Comparison of ENCODE assay signal across 9 cellular contexts in the genomic region with DNA sequence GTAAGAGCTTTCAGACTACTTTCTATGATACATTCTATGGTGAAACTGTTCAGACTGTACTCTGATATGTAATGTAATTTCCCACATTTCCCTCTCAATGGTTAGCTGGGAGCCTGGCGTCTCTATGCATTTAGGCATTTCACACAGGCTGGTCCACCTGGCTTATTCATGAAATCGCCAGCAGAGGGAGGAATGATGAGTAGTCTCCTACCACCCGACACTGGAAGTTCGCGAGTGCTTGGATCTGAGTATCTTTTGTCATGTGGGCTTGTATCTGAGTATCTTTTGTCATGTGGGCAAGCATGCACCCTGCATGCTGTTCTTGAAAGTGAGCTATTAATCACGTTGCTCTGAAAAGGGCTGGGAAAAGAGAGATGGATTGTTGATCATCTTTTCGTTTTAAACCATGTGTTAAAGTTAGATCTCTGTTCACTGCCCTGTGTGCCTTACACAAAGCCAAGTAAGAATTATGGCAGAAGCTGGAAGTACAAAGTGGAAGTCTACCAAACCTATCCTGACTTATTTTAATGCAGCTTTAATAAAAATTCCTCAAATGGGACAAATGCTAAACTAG.
A peak's percentile ranks its signal among the peaks of the same experiment; 100 is the strongest.
DNase-seq lines count a peak whose midpoint lies in the region; ATAC-seq and TF ChIP-seq lines count a peak whose summit lies in the region.
"Had no signal": no experiment of that assay in that cellular context is flagged by ENCODE, and none has a peak within 500 bp of the region (broad histone marks: within the 10 kb centered on the region; RNA-seq: fewer than 3 reads in every experiment).

No MANE protein-coding gene starts in this region.

- H3K4me1 ChIP-seq in SK-N-SH (ENCODE audit: control insufficient read depth in 1 of 2, insufficient read depth in 2 of 2, low read depth in 1 of 2, low read length in 1 of 2) = no peaks in the 10 kb centered on the region
- no peaks in the 10 kb centered on the region for H3K4me1 ChIP-seq in CD4-positive, alpha-beta memory T cell (ENCODE audit: insufficient read depth, low read length)

- no peaks in the 10 kb centered on the region for H3K4me1 Mint-ChIP-seq in CD4-positive, alpha-beta memory T cell

- H3K27me3 ChIP-seq in SK-N-SH (ENCODE audit: insufficient read depth) = peaks cover 16% of the 10 kb centered on the region; the same call in 1 of the 2 replicates
- H3K27me3 ChIP-seq in CD4-positive, alpha-beta memory T cell (ENCODE audit: insufficient read depth, low read length) = no peaks in the 10 kb centered on the region

- intact Hi-C loops in left ventricle myocardium superior (cut with micrococcal nuclease) = no loop called here
- intact Hi-C loops in CD4-positive, alpha-beta memory T cell (cut with micrococcal nuclease) = no loop called here

- no peaks in the 10 kb centered on the region for H3K36me3 Mint-ChIP-seq in CD4-positive, alpha-beta memory T cell
- H3K36me3 Mint-ChIP-seq: memory B cell had no signal

- TF ChIP-seq RAD21 in SK-N-SH (IDR thresholded peaks at IDR 0.05; ENCODE audit: low read length) = peak; percentile 26; the same call in 1 of the 2 replicates

- peak; percentile 50 for ATAC-seq in HG03520 (IDR thresholded peaks at IDR 0.05; ENCODE audit: unreplicated experiment)
- ATAC-seq in left ventricle myocardium superior = peak; percentile 48
- no peak for ATAC-seq in GM18502 (IDR thresholded peaks at IDR 0.05; ENCODE audit: poor library complexity, unreplicated experiment)
- no peak for ATAC-seq in GM18861 (IDR thresholded peaks at IDR 0.05; ENCODE audit: unreplicated experiment)

- no peak overlapping the region for H3K27ac ChIP-seq in SK-N-SH (ENCODE audit: low read depth in 2 of 2, low read length in 1 of 2)
- no peak overlapping the region for H3K27ac ChIP-seq in CD4-positive, alpha-beta memory T cell (ENCODE audit: low read depth, low read length)

- no peaks in the 10 kb centered on the region for H3F3A ChIP-seq in SK-N-SH (replicated peaks; ENCODE audit: insufficient read depth)

- TF ChIP-seq EP300 in SK-N-SH (IDR thresholded peaks at IDR 0.05; ENCODE audit: borderline replicate concordance in 1 of 2, low read depth in 1 of 2, low read length in 1 of 2) = no peak

- peaks cover 15 to 21% of the 10 kb centered on the region in 2 donors for H3K27me3 Mint-ChIP-seq in CD4-positive, alpha-beta memory T cell

- no peaks in the 10 kb centered on the region for H3K79me2 ChIP-seq in SK-N-SH (ENCODE audit: insufficient read depth)

- H3K9me3 ChIP-seq in SK-N-SH = no peaks in the 10 kb centered on the region
- no peaks in the 10 kb centered on the region for H3K9me3 ChIP-seq in CD4-positive, alpha-beta memory T cell (ENCODE audit: control insufficient read depth in 1 of 2, low read length in 2 of 2)

- H3K9me2 ChIP-seq in SK-N-SH = no peaks in the 10 kb centered on the region

- POLR2A ChIA-PET in SK-N-SH (lab: Yijun Ruan, JAX) = no interaction called here
- POLR2A ChIA-PET in CD4-positive, alpha-beta memory T cell (lab: Charles Lee; ENCODE audit: partially characterized antibody) = no interaction called here

- no peaks in the 10 kb centered on the region for H3K36me3 ChIP-seq in SK-N-SH (replicated peaks in 1 of 2; ENCODE audit: control insufficient read depth in 1 of 2, insufficient read depth in 2 of 2, low read length in 1 of 2)
- H3K36me3 ChIP-seq in CD4-positive, alpha-beta memory T cell (ENCODE audit: insufficient read depth, low read length) = no peaks in the 10 kb centered on the region

- H3K27ac Mint-ChIP-seq in CD4-positive, alpha-beta memory T cell = no peak overlapping the region
- H3K27ac Mint-ChIP-seq: memory B cell had no signal

- no peak overlapping the region for H3K9ac ChIP-seq in SK-N-SH

- CTCF ChIA-PET in SK-N-SH (lab: Yijun Ruan, JAX) = interaction anchor here (0.7 to 2.0 kb wide), 16 partner anchors 9 to 66 kb away, joined by 3 to 8 read pairs (median 3); no protein-coding TSS in a partner anchor
- CTCF ChIA-PET in CD4-positive, alpha-beta memory T cell (lab: Charles Lee; ENCODE audit: partially characterized antibody) = interaction anchor here (1.2 kb wide), 1 partner anchor 22 kb away, joined by 3 read pairs; no protein-coding TSS in a partner anchor

- no peak overlapping the region for H2AFZ ChIP-seq in SK-N-SH (ENCODE audit: low read depth)

- WGBS in SK-N-SH (ENCODE audit: low lambda C conversion rate) = 8% methylated on average over 7 of the region's 7 CpGs

- DNase-seq in Daoy (ENCODE audit: low read depth) = peak; percentile 46
- DNase-seq in SK-N-SH = peak; percentile 26
- peak; percentile 26 for DNase-seq in left ventricle myocardium superior
- no peak for DNase-seq in hippocampal formation (lab: John Stamatoyannopoulos, UW)
- DNase-seq in CD4-positive, alpha-beta memory T cell = no peak

- H4K20me1 ChIP-seq in SK-N-SH (ENCODE audit: insufficient read depth) = no peaks in the 10 kb centered on the region

- TF ChIP-seq CTCF in SK-N-SH (IDR thresholded peaks at IDR 0.05) = peak; percentile 66

- H3K4me2 ChIP-seq in SK-N-SH = no peak overlapping the region

- H3K4me3 Mint-ChIP-seq in CD4-positive, alpha-beta memory T cell = no peak overlapping the region
- H3K4me3 Mint-ChIP-seq: memory B cell had no signal

- H3K4me3 ChIP-seq in SK-N-SH (ENCODE audit: low read depth in 2 of 2, low read length in 1 of 2) = no peak overlapping the region; a peak in 1 of 4 replicates
- H3K4me3 ChIP-seq in CD4-positive, alpha-beta memory T cell (ENCODE audit: low read length in 2 of 2) = no peak overlapping the region

- peaks cover 0 to 2% (median 0%) of the 10 kb centered on the region in 8 donors for H3K9me3 Mint-ChIP-seq in CD4-positive, alpha-beta memory T cell
- H3K9me3 Mint-ChIP-seq: memory B cell had no signal

TF ChIP-seq in SK-N-SH, 30 proteins besides CTCF, POLR2A, EP300 and RAD21:
- TF ChIP-seq SMC3 (IDR thresholded peaks at IDR 0.05; ENCODE audit: low read depth, low read length) = peak; percentile 46
- no peak for TF ChIP-seq JUND (IDR thresholded peaks at IDR 0.05)

Comparison
In these comparisons a context has a peak if more than half of its experiments do, and no peak if none do; other contexts are left out.
1. DNase-seq: peak in Daoy (single experiment), SK-N-SH (single experiment) and left ventricle myocardium superior (single experiment); none in hippocampal formation (0 of 2) and CD4-positive, alpha-beta memory T cell (0 of 5).
2. ATAC-seq: peak in HG03520 (single experiment) and left ventricle myocardium superior (single experiment); none in GM18502 (single experiment) and GM18861 (single experiment).